Comparison of ENCODE assay signal across 19 cellular contexts in the genomic region with DNA sequence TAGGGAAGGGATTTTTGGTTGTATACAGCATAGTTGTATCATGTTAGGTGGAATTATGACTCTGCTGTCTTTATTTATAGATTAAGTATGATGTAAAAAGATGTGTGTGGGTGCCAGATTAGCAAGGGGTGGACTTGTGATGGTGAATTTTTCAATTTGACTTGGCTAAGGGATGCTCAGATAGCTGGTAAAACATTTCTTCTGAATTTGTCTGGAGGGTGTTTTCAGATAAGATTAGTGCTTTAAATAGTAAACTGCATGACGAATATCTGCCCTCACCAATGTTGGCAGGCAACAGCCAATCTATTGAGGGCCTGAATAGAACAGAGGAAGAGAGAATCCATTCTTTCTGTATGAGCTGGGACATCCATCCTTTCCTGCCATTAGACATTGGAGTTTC.
A peak's percentile ranks its signal among the peaks of the same experiment; 100 is the strongest.
DNase-seq lines count a peak whose midpoint lies in the region; ATAC-seq lines count a peak whose summit lies in the region.
"Had no signal": no experiment of that assay in that cellular context is flagged by ENCODE, and none has a peak within 500 bp of the region (broad histone marks: within the 10 kb centered on the region; RNA-seq: fewer than 3 reads in every experiment).

No MANE protein-coding gene starts in this region.

- H3K27me3 Mint-ChIP-seq in activated T-helper 17 cell treated with anti-CD3 and anti-CD28 coated beads, Interleukin-2, amount 50 U/mL, for 72 hours: no peaks in the 10 kb centered on the region

- peaks cover 19% of the 10 kb centered on the region for H3K4me1 Mint-ChIP-seq in activated T-helper 17 cell treated with anti-CD3 and anti-CD28 coated beads, Interleukin-2, amount 50 U/mL, for 72 hours

- peak overlapping the region; percentile 33 for H3K27ac Mint-ChIP-seq in activated T-helper 17 cell treated with anti-CD3 and anti-CD28 coated beads, Interleukin-2, amount 50 U/mL, for 72 hours
- H3K27ac Mint-ChIP-seq: CD8-positive, alpha-beta memory T cell; GM23338; IgD-negative memory B cell had no signal

- intact Hi-C loops in left cardiac atrium (cut with DNase I): no loop called here

- H3K4me3 Mint-ChIP-seq in activated T-helper 17 cell treated with anti-CD3 and anti-CD28 coated beads, Interleukin-2, amount 50 U/mL, for 72 hours: peak overlapping the region; percentile 39
- H3K4me3 Mint-ChIP-seq: CD8-positive, alpha-beta memory T cell; GM23338; IgD-negative memory B cell had no signal

- peak; percentile 61 to 72 for ATAC-seq in activated CD4-positive, CD25-positive, alpha-beta regulatory T cell treated with anti-CD3 and anti-CD28 coated beads, Interleukin-2, amount 50 U/mL, for 24 hours
- peak; percentile 25 for ATAC-seq in activated T-helper 17 cell treated with anti-CD3 and anti-CD28 coated beads, Interleukin-2, amount 50 U/mL, for 72 hours (replicated peaks)
- ATAC-seq in left cardiac atrium: peak; percentile 49 to 76
- ATAC-seq: GM23338, HCT116 had no signal

- H3K9me3 Mint-ChIP-seq in activated T-helper 17 cell treated with anti-CD3 and anti-CD28 coated beads, Interleukin-2, amount 50 U/mL, for 72 hours: peaks cover 3% of the 10 kb centered on the region
- H3K9me3 Mint-ChIP-seq: CD8-positive, alpha-beta memory T cell; GM23338; IgD-negative memory B cell had no signal

- H3K36me3 Mint-ChIP-seq in activated T-helper 17 cell treated with anti-CD3 and anti-CD28 coated beads, Interleukin-2, amount 50 U/mL, for 72 hours (ENCODE audit: low read depth): no peaks in the 10 kb centered on the region
- H3K36me3 Mint-ChIP-seq: IgD-negative memory B cell had no signal

- DNase-seq in activated CD4-positive, CD25-positive, alpha-beta regulatory T cell treated with anti-CD3 and anti-CD28 coated beads, Interleukin-2, amount 50 U/mL, for 72 hours: no peak
- peak; percentile 41 for DNase-seq in EH (ENCODE audit: low read depth)
- no peak for DNase-seq in left cardiac atrium
- DNase-seq in ureter (ENCODE audit: low spot score): no peak
- DNase-seq in T1000 (lab: John Stamatoyannopoulos, UW): no peak
- DNase-seq in T-helper 2 cell: no peak
- DNase-seq: CD8-positive, alpha-beta memory T cell; DMS79 treated with DMSO at 0.1 percent for 48 hours; GDM1; NCI-H1417; NCI-H187 treated with DMSO at 0.1 percent for 48 hours; NCI-H446; NCI-H69; NK-92 treated with Interleukin-12 subunit alpha and Interleukin-12 subunit beta, amount 100 ng/mL, for 24 hours had no signal
